ENCODE assay signal across 12 cellular contexts in the genomic region with DNA sequence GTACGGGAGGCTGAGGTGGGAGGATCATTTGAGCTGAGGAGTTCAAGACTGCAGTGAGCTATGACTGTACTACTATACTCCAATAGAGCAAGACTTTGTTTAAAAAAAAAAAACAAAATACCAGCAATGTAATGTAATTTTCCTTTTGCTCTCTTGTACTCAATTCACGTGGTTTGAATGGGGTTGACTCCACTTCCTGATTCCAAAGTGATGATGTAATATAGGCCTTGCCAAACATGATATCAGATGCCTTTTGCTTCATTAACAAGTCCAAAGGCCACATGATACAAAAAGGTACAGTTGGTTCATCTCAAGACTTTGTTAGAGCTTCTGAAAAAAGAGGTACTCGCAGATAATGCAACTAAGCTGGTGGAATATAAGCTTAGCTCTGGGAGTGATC.
A peak's percentile ranks its signal among the peaks of the same experiment; 100 is the strongest.
DNase-seq lines count a peak whose midpoint lies in the region; ATAC-seq and TF ChIP-seq lines count a peak whose summit lies in the region.
"Had no signal": no experiment of that assay in that cellular context is flagged by ENCODE, and none has a peak within 500 bp of the region (broad histone marks: within the 10 kb centered on the region; RNA-seq: fewer than 3 reads in every experiment).

No MANE protein-coding gene starts in this region.

- H3K27me3 ChIP-seq in right cardiac atrium (ENCODE audit: control insufficient read depth, insufficient read depth) = no peaks in the 10 kb centered on the region
- H3K27me3 ChIP-seq in RWPE2 (ENCODE audit: insufficient read depth, poor library complexity, severe bottlenecking) = no peaks in the 10 kb centered on the region
- H3K27me3 ChIP-seq: heart right ventricle had no signal

- ATAC-seq in right cardiac atrium = no peak
- ATAC-seq in Right ventricle myocardium inferior = no peak
- ATAC-seq in RWPE2 (ENCODE audit: low read depth) = peak; percentile 25; the same call in 1 of the 3 replicates
- no peak for ATAC-seq in HG02852 (IDR thresholded peaks at IDR 0.05; ENCODE audit: unreplicated experiment)
- ATAC-seq in GM21576 (IDR thresholded peaks at IDR 0.05; ENCODE audit: unreplicated experiment) = no peak
- ATAC-seq: T-cell had no signal

- no peaks in the 10 kb centered on the region for H3K4me1 ChIP-seq in right cardiac atrium (ENCODE audit: control insufficient read depth, insufficient read depth, low read length)
- no peaks in the 10 kb centered on the region for H3K4me1 ChIP-seq in RWPE2 (ENCODE audit: insufficient read depth, poor library complexity, severe bottlenecking)

- H3K9me3 ChIP-seq in right cardiac atrium (ENCODE audit: control insufficient read depth, low read length) = no peaks in the 10 kb centered on the region
- no peaks in the 10 kb centered on the region for H3K9me3 ChIP-seq in RWPE2 (ENCODE audit: severe bottlenecking)
- H3K9me3 ChIP-seq: heart right ventricle had no signal

- peak overlapping the region; percentile 13 for H3K27ac ChIP-seq in right cardiac atrium (ENCODE audit: low read length)
- no peak overlapping the region for H3K27ac ChIP-seq in RWPE2 (ENCODE audit: poor library complexity, severe bottlenecking)
- H3K27ac ChIP-seq: heart right ventricle had no signal

- H3K36me3 ChIP-seq in RWPE2 (ENCODE audit: low read depth) = no peaks in the 10 kb centered on the region
- H3K36me3 ChIP-seq: heart right ventricle had no signal

- intact Hi-C loops in right cardiac atrium (cut with DNase I) (no loop called here), Right ventricle myocardium inferior (cut with DNase I) (no loop called here)

- TF ChIP-seq CTCF in RWPE2 (IDR thresholded peaks at IDR 0.05; ENCODE audit: poor library complexity, severe bottlenecking) = no peak

- 74% methylated on average over 3 of the region's 3 CpGs for WGBS in right cardiac atrium

- H3K4me3 ChIP-seq in right cardiac atrium (ENCODE audit: low read length) (no peak overlapping the region), RWPE2 (ENCODE audit: severe bottlenecking) (no peak overlapping the region)
- H3K4me3 ChIP-seq: heart right ventricle had no signal

- DNase-seq in right cardiac atrium (no peak), Right ventricle myocardium inferior (ENCODE audit: missing footprints) (no peak), RWPE2 (ENCODE audit: low spot score) (no peak), fibroblast of peridontal ligament (ENCODE audit: extremely low read depth) (peak; percentile 57), stromal cell of bone marrow (ENCODE audit: low read depth) (peak; percentile 8)
- DNase-seq in central memory CD4-positive, alpha-beta T cell = no peak
- DNase-seq: activated naive CD4-positive, alpha-beta T cell treated with anti-CD3 and anti-CD28 coated beads, Interleukin-2, amount 10 ng/mL, durations not matched to agents 7 days and 5 days; CD8-positive, alpha-beta memory T cell; heart right ventricle; T-cell had no signal

Comparison
In these comparisons a context has a peak if more than half of its experiments do, and no peak if none do; other contexts are left out.
1. DNase-seq: peak in fibroblast of peridontal ligament (single experiment) and stromal cell of bone marrow (single experiment); none in right cardiac atrium (0 of 3), Right ventricle myocardium inferior (single experiment), RWPE2 (single experiment) and central memory CD4-positive, alpha-beta T cell (single experiment).